10 cellular contexts compared by ENCODE assay signal in the genomic region with DNA sequence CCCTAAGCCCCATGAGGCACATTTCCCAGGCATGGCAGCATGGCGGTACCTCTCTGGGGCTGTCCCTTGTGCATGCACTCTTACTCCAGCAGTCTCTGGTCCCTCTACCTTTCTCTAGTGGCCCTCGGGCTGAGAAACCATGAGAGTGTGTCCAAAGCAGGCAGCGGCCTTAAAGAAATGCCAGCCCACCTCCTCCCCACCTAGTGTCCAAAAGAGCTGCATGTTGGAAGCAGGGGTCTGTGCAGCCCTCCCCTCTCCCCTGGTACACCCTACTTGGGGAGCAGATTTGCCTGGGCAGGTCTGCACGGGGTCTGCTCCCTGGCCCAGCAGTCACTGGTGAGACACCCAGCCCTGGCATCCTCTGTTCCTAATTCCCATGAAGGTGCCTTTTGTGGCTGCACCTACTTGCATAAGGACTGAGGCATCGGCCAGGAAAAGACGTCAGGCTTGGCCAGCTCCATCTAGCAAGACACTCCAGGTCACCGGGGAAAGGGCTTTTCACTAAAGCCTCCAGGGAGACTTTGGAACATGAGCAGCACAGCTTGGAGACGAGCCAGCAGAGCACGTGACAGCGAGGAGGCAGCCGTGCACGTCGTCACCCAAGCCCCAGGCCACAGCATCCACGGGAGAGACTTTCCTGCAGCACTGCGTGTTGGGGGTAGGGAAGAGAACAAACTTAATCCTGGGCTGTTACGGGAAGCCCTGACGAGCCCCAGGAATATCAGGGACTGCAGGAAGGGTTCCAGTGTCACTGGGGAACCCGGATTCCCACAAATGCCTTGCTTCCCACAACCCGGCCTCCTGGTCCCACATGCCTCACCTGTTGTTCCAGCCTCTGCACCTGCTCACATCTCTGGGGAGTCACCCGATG. TPM values are rescaled to one million over a fixed set of nuclear protein-coding genes. Genes with fewer than 3 reads are reported as not detected.
DNase-seq lines count a peak whose midpoint lies in the region; ATAC-seq and TF ChIP-seq lines count a peak whose summit lies in the region.
"Had no signal": no experiment of that assay in that cellular context is flagged by ENCODE, and none has a peak within 500 bp of the region (broad histone marks: within the 10 kb centered on the region; RNA-seq: fewer than 3 reads in every experiment).

No MANE protein-coding gene starts in this region.

- no peaks in the 10 kb centered on the region for H3K27me3 ChIP-seq in tibial artery

- in situ Hi-C loops in astrocyte of the spinal cord (cut with HindIII; ENCODE audit: low sequenced_read_pairs): no loop called here

- DNase-seq in DMS 273 (lab: John Stamatoyannopoulos, UW; ENCODE audit: unreplicated experiment): peak; percentile 45
- DNase-seq in DMS 273 treated with DMSO at 0.1 percent for 48 hours (lab: John Stamatoyannopoulos, UW): no peak
- DNase-seq in astrocyte of the spinal cord (ENCODE audit: low read depth, low spot score): peak; percentile 25
- peak; percentile 27 for DNase-seq in inferior parietal cortex (ENCODE audit: extremely low spot score)
- DNase-seq in tibial artery: peak; percentile 56 to 89
- no peak for DNase-seq in occipital lobe (lab: John Stamatoyannopoulos, UW)
- DNase-seq: activated CD4-positive, alpha-beta T cell treated with anti-CD3 and anti-CD28 coated beads, Interleukin-2, amount 50 U/mL, for 1 hour had no signal

- peak overlapping the region; percentile 31 to 55 for H3K27ac ChIP-seq in tibial artery
- H3K27ac ChIP-seq: 22Rv1 had no signal

- no peak for TF ChIP-seq CTCF in astrocyte of the spinal cord (IDR thresholded peaks at IDR 0.05; ENCODE audit: low read depth, low read length)
- no peak for TF ChIP-seq CTCF in tibial artery (IDR thresholded peaks at IDR 0.05)

- peaks cover 4 to 43% (median 26%) of the 10 kb centered on the region in 4 donors for H3K4me1 ChIP-seq in tibial artery

- intact Hi-C loops in tibial artery (cut with DNase I; ENCODE audit: low total_unique reads): no loop called here

- no peaks in the 10 kb centered on the region for H3K36me3 ChIP-seq in tibial artery

- H3K4me3 ChIP-seq in astrocyte of the spinal cord (ENCODE audit: low read depth, low read length) (no peak overlapping the region), tibial artery (no peak overlapping the region)

- no peaks in the 10 kb centered on the region for H3K9me3 ChIP-seq in tibial artery

- ATAC-seq in HG03175 (IDR thresholded peaks at IDR 0.05; ENCODE audit: unreplicated experiment) (no peak), HG03521 (IDR thresholded peaks at IDR 0.05; ENCODE audit: unreplicated experiment) (no peak)

RNA-seq across cellular contexts. Expression of gene TM2D3, which starts 38.8 kb away (rescaled TPM):
- 85.3 TPM for total RNA-seq in occipital lobe

Comparison
In these comparisons a context has a peak if more than half of its experiments do, and no peak if none do; other contexts are left out.
1. DNase-seq: peak in DMS 273 (single experiment), astrocyte of the spinal cord (single experiment), inferior parietal cortex (single experiment) and tibial artery (2 of 2); none in DMS 273 treated with DMSO at 0.1 percent for 48 hours (single experiment) and occipital lobe (single experiment).